ENCODE assay signal across 1 cellular context in the genomic region with DNA sequence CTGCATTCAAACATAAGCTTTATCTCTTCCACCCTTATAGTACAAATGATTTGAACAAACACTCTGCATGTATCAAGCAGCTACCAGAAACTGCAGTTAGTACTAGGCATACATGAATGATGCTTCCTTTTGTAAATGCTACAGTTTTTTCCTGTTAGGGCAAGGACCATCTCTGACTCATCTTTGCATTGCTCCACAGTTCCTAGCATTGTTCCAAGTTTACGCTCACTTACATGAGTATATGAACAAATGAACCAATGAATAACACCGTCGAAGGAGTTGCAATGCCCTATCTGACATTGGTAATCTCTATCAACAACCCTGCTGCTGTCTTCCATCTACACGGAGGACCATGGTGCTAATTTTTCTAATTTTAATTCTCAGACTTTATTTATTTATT.
TF ChIP-seq lines count a peak whose summit lies in the region.

No MANE protein-coding gene starts in this region.

TF ChIP-seq in endothelial cell of umbilical vein, 7 proteins besides CTCF, POLR2A, EP300 and RAD21:
- TF ChIP-seq GATA2 (IDR thresholded peaks at IDR 0.05; ENCODE audit: insufficient read depth, insufficient read length, low read depth, low read length) (no peak), FOS (IDR thresholded peaks at IDR 0.05; ENCODE audit: borderline replicate concordance, insufficient read depth, low read length) (peak; percentile 88), EZH2 (IDR thresholded peaks at IDR 0.05; ENCODE audit: borderline replicate concordance, low read depth, low read length, severe bottlenecking) (no peak), JUN (IDR thresholded peaks at IDR 0.05; ENCODE audit: borderline replicate concordance, insufficient read depth, insufficient read length, low read depth) (peak; percentile 83)
TF ChIP-seq in endothelial cell of umbilical vein: peak in this region for 2.
